Comparison of ENCODE assay signal across 29 cellular contexts in genomic region chr7:139561-140243, GRCh38. TPM values are rescaled to one million over a fixed set of nuclear protein-coding genes. Genes with fewer than 3 reads are reported as not detected.
DNase-seq lines count a peak whose midpoint lies in the region; TF ChIP-seq lines count a peak whose summit lies in the region.
"Had no signal": no experiment of that assay in that cellular context is flagged by ENCODE, and none has a peak within 500 bp of the region (broad histone marks: within the 10 kb centered on the region; RNA-seq: fewer than 3 reads in every experiment).

No MANE protein-coding gene starts in this region.

- H3K27ac Mint-ChIP-seq in glutamatergic neuron (ENCODE audit: unreplicated experiment) (peak overlapping the region; percentile 38), neural progenitor cell (peak overlapping the region; percentile 42)
- no peak overlapping the region for H3K27ac Mint-ChIP-seq in activated naive CD8-positive, alpha-beta T cell treated with anti-CD3 and anti-CD28 coated beads for 36 hours
- H3K27ac Mint-ChIP-seq: activated CD4-positive, alpha-beta memory T cell treated with anti-CD3 and anti-CD28 coated beads for 36 hours; activated T-cell treated with anti-CD3 and anti-CD28 coated beads, Interleukin-2, amount 50 U/mL, for 72 hours; T-helper 1 cell treated with Interleukin-12 subunit alpha and Interleukin-12 subunit beta and Interleukin-4 antibody, amounts not matched to agents 30 μg/mL and 1 μg/mL, for 36 hours had no signal

- H3K4me1 ChIP-seq in neural progenitor cell: peaks cover 8% of the 10 kb centered on the region

- TF ChIP-seq CTCF in glutamatergic neuron (IDR thresholded peaks at IDR 0.05; ENCODE audit: partially characterized antibody, unreplicated experiment) (no peak), neural progenitor cell (IDR thresholded peaks at IDR 0.05) (no peak)

- no peaks in the 10 kb centered on the region for H4K20me1 ChIP-seq in neural progenitor cell (ENCODE audit: low read depth)

- H3K4me3 ChIP-seq in neural progenitor cell: no peak overlapping the region
- H3K4me3 ChIP-seq: adrenal gland, dorsolateral prefrontal cortex, gastrocnemius medialis, MG63, psoas muscle had no signal

- H3K4me1 Mint-ChIP-seq in glutamatergic neuron (ENCODE audit: low read depth, unreplicated experiment) (peaks cover 21% of the 10 kb centered on the region), neural progenitor cell (peaks cover 12% of the 10 kb centered on the region)
- H3K4me1 Mint-ChIP-seq in activated naive CD8-positive, alpha-beta T cell treated with anti-CD3 and anti-CD28 coated beads for 36 hours: peaks cover 7% of the 10 kb centered on the region

- H3K4me3 Mint-ChIP-seq in glutamatergic neuron (ENCODE audit: unreplicated experiment) (peak overlapping the region; percentile 54), neural progenitor cell (no peak overlapping the region)
- no peak overlapping the region for H3K4me3 Mint-ChIP-seq in activated naive CD8-positive, alpha-beta T cell treated with anti-CD3 and anti-CD28 coated beads for 36 hours
- H3K4me3 Mint-ChIP-seq: activated CD4-positive, alpha-beta memory T cell treated with anti-CD3 and anti-CD28 coated beads for 36 hours; activated T-cell treated with anti-CD3 and anti-CD28 coated beads, Interleukin-2, amount 50 U/mL, for 72 hours; CD14-positive monocyte; T-helper 1 cell treated with Interleukin-12 subunit alpha and Interleukin-12 subunit beta and Interleukin-4 antibody, amounts not matched to agents 30 μg/mL and 1 μg/mL, for 36 hours had no signal

- no peak overlapping the region for H3K4me2 ChIP-seq in neural progenitor cell

- peak; percentile 60 for DNase-seq in activated effector memory CD4-positive, alpha-beta T cell treated with anti-CD3 and anti-CD28 coated beads, Interleukin-2, amount 50 U/mL, for 16 hours
- no peak for DNase-seq in activated effector memory CD4-positive, alpha-beta T cell treated with Interleukin-2 at 50 U/mL for 16 hours
- no peak for DNase-seq in glutamatergic neuron
- no peak for DNase-seq in neural progenitor cell (ENCODE audit: low spot score)
- DNase-seq in DMS153 treated with DMSO at 0.1 percent for 48 hours (lab: John Stamatoyannopoulos, UW; ENCODE audit: unreplicated experiment): no peak
- DNase-seq in activated naive CD8-positive, alpha-beta T cell treated with anti-CD3 and anti-CD28 coated beads for 36 hours: no peak
- no peak for DNase-seq in C1 segment of cervical spinal cord (lab: John Stamatoyannopoulos, UW)
- no peak for DNase-seq in HPDE6-E6E7 (ENCODE audit: extremely low spot score)
- DNase-seq: activated CD4-positive, alpha-beta memory T cell treated with anti-CD3 and anti-CD28 coated beads for 36 hours; activated naive CD4-positive, alpha-beta T cell treated with Interleukin-2 at 50 U/mL for 16 hours; activated T-cell treated with anti-CD3 and anti-CD28 coated beads, Interleukin-2, amount 50 U/mL, for 72 hours; cerebellar nuclear complex; DMS79 treated with DMSO at 0.1 percent for 48 hours; gastrocnemius medialis; GDM1; KG1; left cardiac atrium; MG63; NCI-H2081; NCI-H524 treated with DMSO at 0.1 percent for 48 hours; stimulated activated CD4-positive, alpha-beta T cell treated with anti-CD3 and anti-CD28 coated beads, Interleukin-15, amount 100 ng/mL, for 24 hours; stimulated activated CD4-positive, alpha-beta T cell treated with anti-CD3 and anti-CD28 coated beads, Interleukin-4, amount 100 ng/mL, for 4 hours; trophoblast cell had no signal

- H3K36me3 ChIP-seq in neural progenitor cell: no peaks in the 10 kb centered on the region
- H3K36me3 ChIP-seq: adrenal gland, gastrocnemius medialis, MG63 had no signal

- H3K79me2 ChIP-seq in neural progenitor cell (ENCODE audit: low read depth): no peaks in the 10 kb centered on the region

- peak overlapping the region; percentile 78 for H2AFZ ChIP-seq in neural progenitor cell (replicated peaks)

- no peaks in the 10 kb centered on the region for H3F3A ChIP-seq in neural progenitor cell (ENCODE audit: low read depth)

- no peaks in the 10 kb centered on the region for H3K9me3 ChIP-seq in neural progenitor cell (ENCODE audit: low read depth)
- H3K9me3 ChIP-seq: adrenal gland, gastrocnemius medialis, MG63, psoas muscle had no signal

- H3K9ac ChIP-seq in neural progenitor cell: no peak overlapping the region

- H3K36me3 Mint-ChIP-seq in glutamatergic neuron (ENCODE audit: unreplicated experiment) (no peaks in the 10 kb centered on the region), neural progenitor cell (no peaks in the 10 kb centered on the region)
- no peaks in the 10 kb centered on the region for H3K36me3 Mint-ChIP-seq in activated naive CD8-positive, alpha-beta T cell treated with anti-CD3 and anti-CD28 coated beads for 36 hours
- H3K36me3 Mint-ChIP-seq: activated CD4-positive, alpha-beta memory T cell treated with anti-CD3 and anti-CD28 coated beads for 36 hours; CD14-positive monocyte had no signal

- H3K27ac ChIP-seq in neural progenitor cell: no peak overlapping the region
- H3K27ac ChIP-seq: 22Rv1, adrenal gland, dorsolateral prefrontal cortex, gastrocnemius medialis, psoas muscle had no signal

- peaks cover 6% of the 10 kb centered on the region for H3K9me3 Mint-ChIP-seq in glutamatergic neuron (ENCODE audit: unreplicated experiment)
- H3K9me3 Mint-ChIP-seq in neural progenitor cell: no peaks in the 10 kb centered on the region
- H3K9me3 Mint-ChIP-seq in activated naive CD8-positive, alpha-beta T cell treated with anti-CD3 and anti-CD28 coated beads for 36 hours: no peaks in the 10 kb centered on the region
- H3K9me3 Mint-ChIP-seq: activated CD4-positive, alpha-beta memory T cell treated with anti-CD3 and anti-CD28 coated beads for 36 hours; activated T-cell treated with anti-CD3 and anti-CD28 coated beads, Interleukin-2, amount 50 U/mL, for 72 hours; T-helper 1 cell treated with Interleukin-12 subunit alpha and Interleukin-12 subunit beta and Interleukin-4 antibody, amounts not matched to agents 30 μg/mL and 1 μg/mL, for 36 hours had no signal

- peaks cover 6% of the 10 kb centered on the region for H3K27me3 Mint-ChIP-seq in glutamatergic neuron (ENCODE audit: unreplicated experiment)
- H3K27me3 Mint-ChIP-seq in neural progenitor cell (ENCODE audit: insufficient read depth, low read depth): peaks cover 5% of the 10 kb centered on the region
- no peaks in the 10 kb centered on the region for H3K27me3 Mint-ChIP-seq in activated naive CD8-positive, alpha-beta T cell treated with anti-CD3 and anti-CD28 coated beads for 36 hours

- H3K27me3 ChIP-seq in neural progenitor cell: no peaks in the 10 kb centered on the region
- H3K27me3 ChIP-seq: adrenal gland, dorsolateral prefrontal cortex, gastrocnemius medialis, MG63 had no signal

RNA-seq across cellular contexts. Expression of gene FAM20C, which starts 52.7 kb away (rescaled TPM):
- total RNA-seq in glutamatergic neuron (ENCODE audit: unreplicated experiment) (199 TPM), neural progenitor cell (ENCODE audit: low replicate concordance) (3.8 and 4.7 TPM in 2 replicates)
- 1 to 10 TPM; 1.1 TPM for total RNA-seq in activated naive CD8-positive, alpha-beta T cell treated with anti-CD3 and anti-CD28 coated beads for 36 hours

Comparison
In these comparisons a context has a peak if more than half of its experiments do, and no peak if none do; other contexts are left out.
1. RNA of gene FAM20C, which starts 52.7 kb away (total RNA-seq): 199 TPM in glutamatergic neuron (single experiment); 3.8 to 4.7 TPM in neural progenitor cell and 1.1 TPM in activated naive CD8-positive, alpha-beta T cell treated with anti-CD3 and anti-CD28 coated beads for 36 hours; every median in the first group is over 10 times any median in the second.